ENCODE assay signal across 38 cellular contexts in genomic region chr16:23214796-23215195, GRCh38. TPM values are rescaled to one million over a fixed set of nuclear protein-coding genes. Genes with fewer than 3 reads are reported as not detected.
"Had no signal": no experiment of that assay in that cellular context is flagged by ENCODE, and none has a peak within 500 bp of the region (broad histone marks: within the 10 kb centered on the region; RNA-seq: fewer than 3 reads in every experiment).

No MANE protein-coding gene starts in this region.

- H3K27ac Mint-ChIP-seq: activated B cell treated with CpG ODN at 0.5 μM for 24 hours; activated CD4-positive, alpha-beta memory T cell treated with anti-CD3 and anti-CD28 coated beads for 36 hours; activated CD4-positive, alpha-beta T cell treated with anti-CD3 and anti-CD28 coated beads, Interleukin-2, amount 10 ng/mL, durations not matched to agents 24 days and 14 days; activated CD8-positive, alpha-beta T cell treated with anti-CD3 and anti-CD28 coated beads for 36 hours; activated naive CD4-positive, alpha-beta T cell treated with anti-CD3 and anti-CD28 coated beads, Interleukin-2, amount 10 ng/mL, durations not matched to agents 7 days and 5 days; activated naive CD4-positive, alpha-beta T cell treated with anti-CD3 and anti-CD28 coated beads, Interleukin-2, amount 50 U/mL, for 24 hours; activated naive CD8-positive, alpha-beta T cell; activated naive CD8-positive, alpha-beta T cell treated with anti-CD3 and anti-CD28 coated beads, Interleukin-2, amount 10 ng/mL, durations not matched to agents 7 days and 5 days; activated naive CD8-positive, alpha-beta T cell treated with anti-CD3 and anti-CD28 coated beads, Interleukin-2, amount 50 U/mL, for 24 hours; activated T-cell treated with anti-CD3 and anti-CD28 coated beads, Interleukin-2, amount 50 U/mL, for 72 hours; activated T-helper 2 cell treated with anti-CD3 and anti-CD28 coated beads, Interferon-gamma antibody, Interleukin-2, Interleukin-4, amounts not matched to agents 10 μg/mL and 5 μg/mL and 100 μg/mL, durations not matched to agents 14 hours and 24 hours and 36 hours; brain; T-helper 1 cell treated with Interleukin-12 subunit alpha and Interleukin-12 subunit beta and Interleukin-4 antibody, amounts not matched to agents 30 μg/mL and 1 μg/mL, for 36 hours; T-helper 2 cell treated with Interferon-gamma antibody and Interleukin-4, amounts not matched to agents 5 μg/mL and 100 μg/mL, for 36 hours had no signal

- H3K4me3 ChIP-seq: ascending aorta, cardiac muscle cell had no signal

- H3K9me3 ChIP-seq: ascending aorta had no signal

- H3K4me1 ChIP-seq: ascending aorta had no signal

- H3K4me3 Mint-ChIP-seq: activated B cell treated with CpG ODN at 0.5 μM for 24 hours; activated CD4-positive, alpha-beta memory T cell treated with anti-CD3 and anti-CD28 coated beads for 36 hours; activated CD4-positive, alpha-beta T cell treated with anti-CD3 and anti-CD28 coated beads, Interleukin-2, amount 10 ng/mL, durations not matched to agents 24 days and 14 days; activated CD8-positive, alpha-beta T cell treated with anti-CD3 and anti-CD28 coated beads for 36 hours; activated naive CD4-positive, alpha-beta T cell treated with anti-CD3 and anti-CD28 coated beads, Interleukin-2, amount 10 ng/mL, durations not matched to agents 7 days and 5 days; activated naive CD4-positive, alpha-beta T cell treated with anti-CD3 and anti-CD28 coated beads, Interleukin-2, amount 50 U/mL, for 24 hours; activated naive CD8-positive, alpha-beta T cell; activated naive CD8-positive, alpha-beta T cell treated with anti-CD3 and anti-CD28 coated beads, Interleukin-2, amount 10 ng/mL, durations not matched to agents 7 days and 5 days; activated naive CD8-positive, alpha-beta T cell treated with anti-CD3 and anti-CD28 coated beads, Interleukin-2, amount 50 U/mL, for 24 hours; activated T-cell treated with anti-CD3 and anti-CD28 coated beads, Interleukin-2, amount 50 U/mL, for 4 hours; activated T-cell treated with anti-CD3 and anti-CD28 coated beads, Interleukin-2, amount 50 U/mL, for 72 hours; brain; central memory CD8-positive, alpha-beta T cell; T-helper 1 cell treated with Interleukin-12 subunit alpha and Interleukin-12 subunit beta and Interleukin-4 antibody, amounts not matched to agents 30 μg/mL and 1 μg/mL, for 36 hours; T-helper 2 cell treated with Interferon-gamma antibody and Interleukin-4, amounts not matched to agents 5 μg/mL and 100 μg/mL, for 36 hours had no signal

- H3K36me3 Mint-ChIP-seq: activated CD4-positive, alpha-beta memory T cell treated with anti-CD3 and anti-CD28 coated beads for 36 hours; activated naive CD4-positive, alpha-beta T cell treated with anti-CD3 and anti-CD28 coated beads, Interleukin-2, amount 10 ng/mL, durations not matched to agents 7 days and 5 days; activated naive CD4-positive, alpha-beta T cell treated with anti-CD3 and anti-CD28 coated beads, Interleukin-2, amount 50 U/mL, for 24 hours; activated naive CD8-positive, alpha-beta T cell; activated naive CD8-positive, alpha-beta T cell treated with anti-CD3 and anti-CD28 coated beads, Interleukin-2, amount 10 ng/mL, durations not matched to agents 7 days and 5 days; brain had no signal

- H3K4me1 Mint-ChIP-seq: activated CD4-positive, alpha-beta T cell treated with anti-CD3 and anti-CD28 coated beads, Interleukin-2, amount 10 ng/mL, durations not matched to agents 24 days and 14 days; activated naive CD4-positive, alpha-beta T cell treated with anti-CD3 and anti-CD28 coated beads, Interleukin-2, amount 10 ng/mL, durations not matched to agents 7 days and 5 days; activated naive CD4-positive, alpha-beta T cell treated with anti-CD3 and anti-CD28 coated beads, Interleukin-2, amount 50 U/mL, for 24 hours; activated naive CD8-positive, alpha-beta T cell treated with anti-CD3 and anti-CD28 coated beads, Interleukin-2, amount 10 ng/mL, durations not matched to agents 7 days and 5 days; activated naive CD8-positive, alpha-beta T cell treated with anti-CD3 and anti-CD28 coated beads, Interleukin-2, amount 50 U/mL, for 24 hours; brain; central memory CD8-positive, alpha-beta T cell had no signal

- DNase-seq: activated B cell treated with CpG ODN at 0.5 μM for 24 hours; activated CD4-positive, alpha-beta memory T cell treated with anti-CD3 and anti-CD28 coated beads for 36 hours; activated CD4-positive, alpha-beta T cell treated with anti-CD3 and anti-CD28 coated beads for 4 hours; activated CD4-positive, alpha-beta T cell treated with anti-CD3 and anti-CD28 coated beads, Interleukin-2, amount 10 ng/mL, durations not matched to agents 24 days and 14 days; activated CD4-positive, alpha-beta T cell treated with anti-CD3 and anti-CD28 coated beads, Interleukin-2, amount 50 U/mL, for 1 hour; activated CD4-positive, alpha-beta T cell treated with anti-CD3 and anti-CD28 coated beads, Interleukin-2, amount 50 U/mL, for 4 hours; activated CD4-positive, CD25-positive, alpha-beta regulatory T cell treated with anti-CD3 and anti-CD28 coated beads, Interleukin-2, amount 50 U/mL, for 72 hours; activated CD8-positive, alpha-beta memory T cell treated with anti-CD3 and anti-CD28 coated beads, Interleukin-2, amount 50 U/mL, for 4 hours; activated CD8-positive, alpha-beta T cell treated with anti-CD3 and anti-CD28 coated beads for 36 hours; activated effector memory CD4-positive, alpha-beta T cell treated with Interleukin-2 at 50 U/mL for 16 hours; activated gamma-delta T cell; activated naive CD4-positive, alpha-beta T cell treated with anti-CD3 and anti-CD28 coated beads, Interleukin-2, amount 10 ng/mL, durations not matched to agents 7 days and 5 days; activated naive CD4-positive, alpha-beta T cell treated with Interleukin-2 at 50 U/mL for 16 hours; activated naive CD8-positive, alpha-beta T cell treated with anti-CD3 and anti-CD28 coated beads, Interleukin-2, amount 10 ng/mL, durations not matched to agents 7 days and 5 days; activated naive CD8-positive, alpha-beta T cell treated with anti-CD3 and anti-CD28 coated beads, Interleukin-2, amount 50 U/mL, for 24 hours; activated T-cell treated with anti-CD3 and anti-CD28 coated beads for 4 hours; activated T-cell treated with anti-CD3 and anti-CD28 coated beads, Interleukin-2, amount 50 U/mL, for 1 hour; activated T-cell treated with anti-CD3 and anti-CD28 coated beads, Interleukin-2, amount 50 U/mL, for 4 hours; activated T-cell treated with anti-CD3 and anti-CD28 coated beads, Interleukin-2, amount 50 U/mL, for 72 hours; amygdala; anterior cingulate cortex; caudate nucleus; cerebellar nuclear complex; T-helper 2 cell; T-helper 9 cell had no signal

- ATAC-seq: activated CD8-positive, alpha-beta T cell treated with anti-CD3 and anti-CD28 coated beads for 36 hours; activated naive CD8-positive, alpha-beta T cell treated with anti-CD3 and anti-CD28 coated beads, Interleukin-2, amount 50 U/mL, for 24 hours; activated T-cell treated with anti-CD3 and anti-CD28 coated beads, Interleukin-2, amount 50 U/mL, for 4 hours; activated T-cell treated with anti-CD3 and anti-CD28 coated beads, Interleukin-2, amount 50 U/mL, for 72 hours had no signal

- H3K9me3 Mint-ChIP-seq: activated B cell treated with CpG ODN at 0.5 μM for 24 hours; activated CD4-positive, alpha-beta memory T cell treated with anti-CD3 and anti-CD28 coated beads for 36 hours; activated CD4-positive, alpha-beta T cell treated with anti-CD3 and anti-CD28 coated beads, Interleukin-2, amount 10 ng/mL, durations not matched to agents 24 days and 14 days; activated CD8-positive, alpha-beta T cell treated with anti-CD3 and anti-CD28 coated beads for 36 hours; activated naive CD4-positive, alpha-beta T cell treated with anti-CD3 and anti-CD28 coated beads, Interleukin-2, amount 10 ng/mL, durations not matched to agents 7 days and 5 days; activated naive CD4-positive, alpha-beta T cell treated with anti-CD3 and anti-CD28 coated beads, Interleukin-2, amount 50 U/mL, for 24 hours; activated naive CD8-positive, alpha-beta T cell treated with anti-CD3 and anti-CD28 coated beads, Interleukin-2, amount 10 ng/mL, durations not matched to agents 7 days and 5 days; activated naive CD8-positive, alpha-beta T cell treated with anti-CD3 and anti-CD28 coated beads, Interleukin-2, amount 50 U/mL, for 24 hours; activated T-cell treated with anti-CD3 and anti-CD28 coated beads, Interleukin-2, amount 50 U/mL, for 4 hours; activated T-cell treated with anti-CD3 and anti-CD28 coated beads, Interleukin-2, amount 50 U/mL, for 72 hours; activated T-helper 2 cell treated with anti-CD3 and anti-CD28 coated beads, Interferon-gamma antibody, Interleukin-2, Interleukin-4, amounts not matched to agents 10 μg/mL and 5 μg/mL and 100 μg/mL, durations not matched to agents 14 hours and 24 hours and 36 hours; brain; central memory CD8-positive, alpha-beta T cell; T-helper 1 cell treated with Interleukin-12 subunit alpha and Interleukin-12 subunit beta and Interleukin-4 antibody, amounts not matched to agents 30 μg/mL and 1 μg/mL, for 36 hours; T-helper 2 cell treated with Interferon-gamma antibody and Interleukin-4, amounts not matched to agents 5 μg/mL and 100 μg/mL, for 36 hours had no signal

- H3K27me3 ChIP-seq: ascending aorta, cardiac muscle cell had no signal

- H3K27ac ChIP-seq: ascending aorta, cardiac muscle cell, VCaP had no signal

- H3K27me3 Mint-ChIP-seq: activated CD4-positive, alpha-beta T cell treated with anti-CD3 and anti-CD28 coated beads, Interleukin-2, amount 10 ng/mL, durations not matched to agents 24 days and 14 days had no signal

- H3K36me3 ChIP-seq: ascending aorta, cardiac muscle cell had no signal

RNA-seq across cellular contexts. Expression of gene SCNN1G, which starts 32.3 kb away (rescaled TPM):
- total RNA-seq: activated B cell treated with CpG ODN at 0.5 μM for 24 hours; activated CD4-positive, alpha-beta memory T cell treated with anti-CD3 and anti-CD28 coated beads for 36 hours; activated CD4-positive, alpha-beta T cell treated with anti-CD3 and anti-CD28 coated beads, Interleukin-2, amount 10 ng/mL, durations not matched to agents 24 days and 14 days; activated CD8-positive, alpha-beta memory T cell treated with anti-CD3 and anti-CD28 coated beads for 36 hours; activated CD8-positive, alpha-beta T cell treated with anti-CD3 and anti-CD28 coated beads for 36 hours; activated naive CD8-positive, alpha-beta T cell treated with anti-CD3 and anti-CD28 coated beads, Interleukin-2, amount 10 ng/mL, durations not matched to agents 7 days and 5 days; activated T-cell treated with anti-CD3 and anti-CD28 coated beads, Interleukin-2, amount 50 U/mL, for 4 hours; activated T-cell treated with anti-CD3 and anti-CD28 coated beads, Interleukin-2, amount 50 U/mL, for 72 hours; activated T-helper 2 cell treated with anti-CD3 and anti-CD28 coated beads, Interferon-gamma antibody, Interleukin-2, Interleukin-4, amounts not matched to agents 10 μg/mL and 5 μg/mL and 100 μg/mL, durations not matched to agents 14 hours and 24 hours and 36 hours; ascending aorta; bronchial epithelial cell; cardiac muscle cell; chondrocyte had no signal
- polyA plus RNA-seq: cardiac muscle cell had no signal
